ENCODE assay signal across 14 cellular contexts in genomic region chr18:48236822-48237221, GRCh38.
DNase-seq lines count a peak whose midpoint lies in the region; ATAC-seq and TF ChIP-seq lines count a peak whose summit lies in the region.
"Had no signal": no experiment of that assay in that cellular context is flagged by ENCODE, and none has a peak within 500 bp of the region (broad histone marks: within the 10 kb centered on the region; RNA-seq: fewer than 3 reads in every experiment).

No MANE protein-coding gene starts in this region.

- H3K27me3 Mint-ChIP-seq in chondrocyte (ENCODE audit: low read depth), result peaks cover 29% of the 10 kb centered on the region
- H3K27me3 Mint-ChIP-seq in endothelial cell (ENCODE audit: unreplicated experiment), result no peaks in the 10 kb centered on the region

- H3K27ac Mint-ChIP-seq in chondrocyte (ENCODE audit: unreplicated experiment) (peak overlapping the region; percentile 6), endothelial cell (ENCODE audit: unreplicated experiment) (no peak overlapping the region)

- no peak overlapping the region for H3K27ac ChIP-seq in mesendoderm (ENCODE audit: low read depth, low read length)
- H3K27ac ChIP-seq in uterus, result no peak overlapping the region
- H3K27ac ChIP-seq: GM23248 had no signal

- H3K4me3 Mint-ChIP-seq in chondrocyte (ENCODE audit: unreplicated experiment), result no peak overlapping the region
- H3K4me3 Mint-ChIP-seq in endothelial cell (ENCODE audit: unreplicated experiment), result no peak overlapping the region

- H3K79me1 ChIP-seq in mesendoderm (ENCODE audit: low read length), result no peaks in the 10 kb centered on the region

- no peak overlapping the region for H3K56ac ChIP-seq in mesendoderm (ENCODE audit: low read length)

- no peak overlapping the region for H2BK120ac ChIP-seq in mesendoderm (ENCODE audit: low read depth, low read length)

- H2AK5ac ChIP-seq in mesendoderm (ENCODE audit: low read length), result no peak overlapping the region

- TF ChIP-seq CTCF in chondrocyte (IDR thresholded peaks at IDR 0.05), result no peak
- no peak for TF ChIP-seq CTCF in endothelial cell (IDR thresholded peaks at IDR 0.05; ENCODE audit: unreplicated experiment)
- TF ChIP-seq CTCF in uterus (IDR thresholded peaks at IDR 0.05), result no peak

- H3K36me3 Mint-ChIP-seq in chondrocyte (ENCODE audit: low read depth), result peaks cover 16% of the 10 kb centered on the region
- H3K36me3 Mint-ChIP-seq in endothelial cell (ENCODE audit: low read depth, unreplicated experiment), result no peaks in the 10 kb centered on the region

- H4K5ac ChIP-seq in mesendoderm (ENCODE audit: low read length), result peak overlapping the region; percentile 36

- peaks cover 4% of the 10 kb centered on the region for H3K4me1 ChIP-seq in mesendoderm (ENCODE audit: control insufficient read depth, low read depth, low read length)
- no peaks in the 10 kb centered on the region for H3K4me1 ChIP-seq in uterus

- H3K9me3 ChIP-seq in uterus, result no peaks in the 10 kb centered on the region

- no peak overlapping the region for H3K4me2 ChIP-seq in mesendoderm (ENCODE audit: low read length)

- H3K36me3 ChIP-seq in mesendoderm (ENCODE audit: control insufficient read depth, insufficient read depth, low read length) (no peaks in the 10 kb centered on the region), uterus (no peaks in the 10 kb centered on the region)

- H3K4ac ChIP-seq in mesendoderm (ENCODE audit: low read depth, low read length), result no peak overlapping the region

- H2BK15ac ChIP-seq in mesendoderm (replicated peaks; ENCODE audit: low read depth), result no peak overlapping the region

- intact Hi-C loops in uterus (cut with DNase I; ENCODE audit: low total_unique reads), result no loop called here

- ATAC-seq in HG03442 (IDR thresholded peaks at IDR 0.05; ENCODE audit: unreplicated experiment), result no peak

- H3K4me1 Mint-ChIP-seq in chondrocyte (ENCODE audit: low read depth) (peaks cover 19% of the 10 kb centered on the region), endothelial cell (ENCODE audit: unreplicated experiment) (peaks cover 25% of the 10 kb centered on the region)

- no peak for TF ChIP-seq POLR2A in uterus (IDR thresholded peaks at IDR 0.05)

- no peak overlapping the region for H2BK5ac ChIP-seq in mesendoderm (ENCODE audit: low read length)

- no peaks in the 10 kb centered on the region for H3K79me2 ChIP-seq in mesendoderm (ENCODE audit: control insufficient read depth, insufficient read depth, low read length)

- H4K8ac ChIP-seq in mesendoderm (ENCODE audit: low read depth, low read length), result no peak overlapping the region

- H3K9me3 Mint-ChIP-seq in chondrocyte (ENCODE audit: low read depth) (peaks cover 18% of the 10 kb centered on the region), endothelial cell (ENCODE audit: unreplicated experiment) (no peaks in the 10 kb centered on the region)

- no peak overlapping the region for H3K18ac ChIP-seq in mesendoderm (ENCODE audit: low read length)

- WGBS in mesendoderm (ENCODE audit: extremely low coverage, insufficient coverage, low lambda C conversion rate), result no CpG with 5 or more reads among the region's 2 CpGs

- no peak overlapping the region for H3K9ac ChIP-seq in mesendoderm (ENCODE audit: low read length)
- H3K9ac ChIP-seq: GM23248 had no signal

- H3K4me3 ChIP-seq in mesendoderm (ENCODE audit: low read length) (no peak overlapping the region), uterus (no peak overlapping the region)
- H3K4me3 ChIP-seq: GM23248 had no signal

- H3K27me3 ChIP-seq in mesendoderm (ENCODE audit: insufficient read depth, low read length, poor library complexity), result no peaks in the 10 kb centered on the region
- H3K27me3 ChIP-seq in uterus, result no peaks in the 10 kb centered on the region

- DNase-seq in chondrocyte (ENCODE audit: low spot score), result no peak
- no peak for DNase-seq in mesendoderm
- DNase-seq in renal cortical epithelial cell (ENCODE audit: low read depth), result peak; percentile 8
- DNase-seq in endothelial cell (ENCODE audit: low spot score), result no peak
- DNase-seq in uterus, result no peak
- DNase-seq: C1 segment of cervical spinal cord; Calu3; CD4-positive, alpha-beta memory T cell; COR-L47; DND-41; GM23248; H7; HCEC 1CT had no signal

- no peak overlapping the region for H3K23ac ChIP-seq in mesendoderm (ENCODE audit: low read length)
